8 cellular contexts compared by ENCODE assay signal in the genomic region with DNA sequence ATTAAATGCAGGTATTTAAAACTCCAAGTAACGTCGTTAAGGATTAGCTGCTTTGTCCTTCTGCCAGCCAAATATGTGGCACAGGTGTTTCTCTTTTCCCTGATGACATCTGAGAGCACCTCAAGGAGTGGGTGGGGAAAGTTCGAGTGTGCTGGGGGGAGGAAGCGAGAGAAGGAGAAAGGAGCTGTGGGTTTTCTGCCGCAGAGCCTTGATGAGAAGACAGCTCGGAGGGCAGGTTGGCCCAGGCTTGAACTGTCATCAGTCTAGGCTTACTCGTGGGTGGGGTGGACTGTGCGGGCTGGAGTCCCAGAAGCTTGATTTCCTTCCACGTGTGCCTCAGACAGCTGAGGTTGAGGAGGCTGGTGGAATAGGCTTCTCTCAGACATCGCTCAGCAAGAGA. TPM values are rescaled to one million over a fixed set of nuclear protein-coding genes. Genes with fewer than 3 reads are reported as not detected.
A peak's percentile ranks its signal among the peaks of the same experiment; 100 is the strongest.
DNase-seq lines count a peak whose midpoint lies in the region; ATAC-seq and TF ChIP-seq lines count a peak whose summit lies in the region.

No MANE protein-coding gene starts in this region.

- intact Hi-C loops in lower lobe of right lung (cut with DNase I) = no loop called here

- H3K9me3 ChIP-seq in lower lobe of right lung = no peaks in the 10 kb centered on the region

- no peak for TF ChIP-seq CTCF in lower lobe of right lung (IDR thresholded peaks at IDR 0.05)

- ATAC-seq in HG03460 (IDR thresholded peaks at IDR 0.05; ENCODE audit: unreplicated experiment) (peak; percentile 50), lower lobe of right lung (peak; percentile 45 to 56)

- H3K27ac ChIP-seq in lower lobe of right lung (peak overlapping the region; percentile 8), temporal lobe (ENCODE audit: low read depth, low read length) (peak overlapping the region; percentile 17)

- peaks cover 7% of the 10 kb centered on the region for H3K36me3 ChIP-seq in lower lobe of right lung

- DNase-seq in NCI-H2196 (lab: John Stamatoyannopoulos, UW; ENCODE audit: unreplicated experiment) (peak; percentile 22), NCI-H2196 treated with DMSO at 0.1 percent for 48 hours (lab: John Stamatoyannopoulos, UW; ENCODE audit: unreplicated experiment) (no peak), lower lobe of right lung (no peak), NCI-H2227 (lab: John Stamatoyannopoulos, UW; ENCODE audit: unreplicated experiment) (no peak), OCI-M1 (lab: John Stamatoyannopoulos, UW) (no peak)
- DNase-seq in activated CD8-positive, alpha-beta memory T cell treated with anti-CD3 and anti-CD28 coated beads, Interleukin-2, amount 50 U/mL, for 24 hours (ENCODE audit: extremely low read depth) = peak; percentile 67

- H3K4me1 ChIP-seq in lower lobe of right lung = peaks cover 41% of the 10 kb centered on the region

- no peak overlapping the region for H3K4me3 ChIP-seq in lower lobe of right lung

- no peaks in the 10 kb centered on the region for H3K27me3 ChIP-seq in lower lobe of right lung (ENCODE audit: low read depth)

RNA-seq across cellular contexts. Expression of gene SORL1, which starts 15.9 kb away (rescaled TPM):
- total RNA-seq in lower lobe of right lung = 74.0 TPM
- 40.6 TPM for total RNA-seq in temporal lobe

Comparison
In these comparisons a context has a peak if more than half of its experiments do, and no peak if none do; other contexts are left out.
1. DNase-seq: peak in NCI-H2196 (single experiment) and activated CD8-positive, alpha-beta memory T cell treated with anti-CD3 and anti-CD28 coated beads, Interleukin-2, amount 50 U/mL, for 24 hours (single experiment); none in NCI-H2196 treated with DMSO at 0.1 percent for 48 hours (single experiment), lower lobe of right lung (single experiment), NCI-H2227 (single experiment) and OCI-M1 (single experiment).